ENCODE assay signal across 14 cellular contexts in the genomic region with DNA sequence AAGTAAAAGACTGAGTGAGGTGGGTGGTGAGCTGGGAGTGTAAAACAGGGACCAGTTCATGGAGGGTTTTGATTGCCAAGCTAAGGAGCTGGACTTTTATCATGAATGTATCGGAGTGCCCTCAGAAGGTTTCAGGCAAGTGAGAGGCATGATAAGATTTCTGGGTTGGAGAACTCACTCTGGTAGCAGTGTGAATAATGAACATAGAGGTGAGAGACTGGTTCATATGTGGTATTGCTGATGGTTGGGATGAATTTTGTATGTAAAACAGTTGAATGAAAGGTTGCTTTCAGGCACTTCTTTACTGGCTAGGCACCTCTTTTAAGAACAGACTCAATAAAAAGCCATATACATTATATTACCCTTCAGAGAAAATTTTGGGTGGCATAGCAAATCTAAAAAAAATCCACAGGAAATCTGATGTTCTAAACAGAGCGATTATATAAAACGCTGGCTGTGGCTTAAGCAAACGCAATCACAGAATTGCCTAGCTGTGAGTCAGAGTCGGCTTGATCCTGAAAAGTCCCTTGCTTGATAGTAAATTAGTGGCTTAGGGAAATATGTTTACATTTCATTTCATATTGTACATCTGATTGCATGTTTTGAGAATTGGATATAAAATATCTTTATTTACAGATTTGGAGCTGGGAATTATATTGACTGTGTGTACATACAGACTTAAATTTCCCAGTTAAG.
DNase-seq lines count a peak whose midpoint lies in the region; ATAC-seq and TF ChIP-seq lines count a peak whose summit lies in the region.
"Had no signal": no experiment of that assay in that cellular context is flagged by ENCODE, and none has a peak within 500 bp of the region (broad histone marks: within the 10 kb centered on the region; RNA-seq: fewer than 3 reads in every experiment).

No MANE protein-coding gene starts in this region.

- WGBS in heart right ventricle, 2 donors, result 83 to 84% methylated on average over 5 of the region's 5 CpGs

- H3K4me1 ChIP-seq in heart right ventricle, result peaks cover 0 to 38% (median 0%) of the 10 kb centered on the region in 9 donors
- H3K4me1 ChIP-seq: tibial artery had no signal

- H3K9me3 ChIP-seq in AG04450 (ENCODE audit: control insufficient read depth, insufficient read depth, low read length) (no peaks in the 10 kb centered on the region), heart right ventricle (no peaks in the 10 kb centered on the region)
- H3K9me3 ChIP-seq: tibial artery had no signal

- DNase-seq in AG04450 (ENCODE audit: low read depth, low spot score) (peak; percentile 48), HPDE6-E6E7 (ENCODE audit: extremely low spot score) (peak; percentile 17), amniotic stem cell (lab: John Stamatoyannopoulos, UW) (peak; percentile 73), iris pigment epithelial cell (ENCODE audit: low read depth) (peak; percentile 88), kidney glomerular epithelial cell (lab: John Stamatoyannopoulos, UW) (no peak), heart right ventricle (no peak)
- DNase-seq in activated effector memory CD4-positive, alpha-beta T cell treated with Interleukin-2 at 50 U/mL for 16 hours, result no peak
- DNase-seq in stimulated activated CD4-positive, alpha-beta T cell treated with anti-CD3 and anti-CD28 coated beads, Interleukin-2, amount 100 ng/mL, for 48 hours, result no peak
- DNase-seq: activated CD4-positive, alpha-beta T cell treated with anti-CD3 and anti-CD28 coated beads, Interleukin-2, amount 50 U/mL, for 4 hours; NCI-H2171 treated with DMSO at 0.1 percent for 48 hours; occipital lobe; T-helper 2 cell; tibial artery had no signal

- ATAC-seq in heart right ventricle, result no peak

- POLR2A ChIA-PET in AG04450 (lab: Yijun Ruan, JAX), result no interaction called here

- no peak for TF ChIP-seq CTCF in AG04450 (IDR thresholded peaks at IDR 0.05; ENCODE audit: low read depth, low read length)
- no peak for TF ChIP-seq CTCF in heart right ventricle (IDR thresholded peaks at IDR 0.05)

- H3K27ac ChIP-seq in AG04450 (ENCODE audit: low read depth, low read length), result no peak overlapping the region
- peak overlapping the region in 1 of 10 donors; percentile 55 for H3K27ac ChIP-seq in heart right ventricle
- H3K27ac ChIP-seq: tibial artery had no signal

- intact Hi-C loops in heart right ventricle (cut with DNase I), result no loop called here

- H3K27me3 ChIP-seq in AG04450 (ENCODE audit: control insufficient read depth, insufficient read depth, low read length), result no peaks in the 10 kb centered on the region
- no peaks in the 10 kb centered on the region for H3K27me3 ChIP-seq in heart right ventricle
- H3K27me3 ChIP-seq: tibial artery had no signal

- CTCF ChIA-PET in AG04450 (lab: Charles Lee), result interaction anchor here (1.2 kb wide), 1 partner anchor 45 kb away, joined by 3 read pairs; no protein-coding TSS in a partner anchor

- H3K36me3 ChIP-seq in heart right ventricle, result no peaks in the 10 kb centered on the region
- H3K36me3 ChIP-seq: tibial artery had no signal

- H3K4me3 ChIP-seq in AG04450 (ENCODE audit: low read depth, low read length) (no peak overlapping the region), heart right ventricle (no peak overlapping the region)
- H3K4me3 ChIP-seq: lung, tibial artery had no signal

Comparison
In these comparisons a context has a peak if more than half of its experiments do, and no peak if none do; other contexts are left out.
1. DNase-seq: peak in AG04450 (single experiment), HPDE6-E6E7 (single experiment), amniotic stem cell (single experiment) and iris pigment epithelial cell (single experiment); none in kidney glomerular epithelial cell (single experiment), heart right ventricle (0 of 2), activated effector memory CD4-positive, alpha-beta T cell treated with Interleukin-2 at 50 U/mL for 16 hours (single experiment) and stimulated activated CD4-positive, alpha-beta T cell treated with anti-CD3 and anti-CD28 coated beads, Interleukin-2, amount 100 ng/mL, for 48 hours (0 of 2).